In the genomic region with DNA sequence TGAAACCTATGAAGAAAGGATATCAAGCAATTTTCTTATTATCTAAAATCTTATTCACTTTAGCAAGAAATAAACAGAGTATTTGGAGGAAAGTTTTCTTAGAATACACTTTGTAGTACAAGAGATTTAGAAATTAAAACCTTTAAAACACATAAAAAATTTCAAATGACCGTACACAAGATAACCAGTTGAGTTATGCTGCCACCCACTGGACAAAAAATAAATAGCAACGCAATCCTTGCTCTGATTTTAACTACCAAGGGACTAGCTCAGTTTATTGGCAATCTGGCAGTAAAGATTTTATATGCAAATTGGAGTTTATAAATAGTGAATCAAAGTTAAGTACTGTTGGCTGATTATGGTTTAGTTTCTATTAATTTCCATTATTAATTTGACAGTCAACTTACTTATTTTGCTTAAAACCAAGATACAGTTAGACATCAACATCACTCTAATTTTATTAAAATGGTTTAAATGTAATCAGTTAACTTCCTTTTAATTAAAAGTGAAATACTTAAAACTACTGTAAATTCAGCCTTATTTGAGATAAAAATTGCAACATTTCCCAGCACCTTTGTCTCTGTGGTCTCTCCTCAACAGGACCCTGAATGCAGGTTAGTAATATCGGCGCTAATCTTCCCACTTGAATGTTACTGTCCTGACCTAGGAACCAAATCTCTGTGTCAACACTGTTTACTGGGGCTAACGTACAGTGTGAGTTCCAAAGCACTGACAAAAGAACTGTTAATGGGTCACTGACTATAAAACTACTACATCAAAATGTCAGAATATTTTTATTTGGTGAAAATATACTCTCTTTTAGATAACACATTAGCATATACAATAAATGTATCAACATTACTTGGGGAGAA, we compare ENCODE assay signal across 8 cellular contexts. TPM values are rescaled to one million over a fixed set of nuclear protein-coding genes. Genes with fewer than 3 reads are reported as not detected.
DNase-seq lines count a peak whose midpoint lies in the region; ATAC-seq, FAIRE-seq and TF ChIP-seq lines count a peak whose summit lies in the region.

No MANE protein-coding gene starts in this region.

- BruUV-seq in GM12878 (replicated peaks; lab: Mats Ljungman, UMichigan) = no TSS peak

- H3K9ac ChIP-seq in GM12878 (ENCODE audit: control insufficient read depth, insufficient read depth, low read length) = no peak overlapping the region

- no peak overlapping the region for H3K27ac ChIP-seq in GM12878 (ENCODE audit: control insufficient read depth, insufficient read depth)

- H3K4me1 ChIP-seq in GM12878 (ENCODE audit: control insufficient read depth, insufficient read depth, low read length) = no peaks in the 10 kb centered on the region

- SMC1A ChIA-PET in GM12878 (lab: Charles Lee; ENCODE audit: uncharacterized antibody, unreplicated experiment) = interaction anchor here (0.6 to 3.4 kb wide), 9 partner anchors 12 to 152 kb away, joined by 3 to 55 read pairs (median 4); a partner anchor contains a TSS

- TF ChIP-seq POLR2A in GM12878 (IDR thresholded peaks at IDR 0.05; ENCODE audit: low read depth, low read length) = no peak

- intact Hi-C loops in GM12878 (cut with micrococcal nuclease; ENCODE audit: unreplicated experiment) = loop anchor here (1.0 kb wide), 1 partner anchor 153 kb away; no protein-coding TSS in a partner anchor

- peak; percentile 17 to 33 for DNase-seq in NCI-H2081 (lab: John Stamatoyannopoulos, UW)
- no peak for DNase-seq in NCI-H2081 treated with DMSO at 0.1 percent for 48 hours (lab: John Stamatoyannopoulos, UW)
- peak; percentile 30 for DNase-seq in HK-2 (ENCODE audit: unreplicated experiment)
- no peak for DNase-seq in GM12878 (ENCODE audit: low read depth, low spot score)
- DNase-seq in stimulated activated CD4-positive, alpha-beta T cell treated with anti-CD3 and anti-CD28 coated beads, TNF-alpha, amount 100 ng/mL, for 24 hours (ENCODE audit: low read depth in 3 of 3) = peak; percentile 16 to 66 (median 29)
- no peak for DNase-seq in islet precursor cell

- peak; percentile 80 for FAIRE-seq in GM12878 (lab: Jason Lieb, UNC)
- peak; percentile 100 for FAIRE-seq in islet of Langerhans (lab: Jason Lieb, UNC)

- H3K27me3 ChIP-seq in GM12878 (replicated peaks in 1 of 2; ENCODE audit: control insufficient read depth in 2 of 2, insufficient read depth in 2 of 2, low read length in 1 of 2) = no peaks in the 10 kb centered on the region

- no peaks in the 10 kb centered on the region for H4K20me1 ChIP-seq in GM12878 (ENCODE audit: control insufficient read depth, insufficient read depth)

- TF ChIP-seq EP300 in GM12878 (IDR thresholded peaks at IDR 0.05; ENCODE audit: borderline replicate concordance in 1 of 2, control insufficient read depth in 1 of 2, low read depth in 2 of 2, low read length in 2 of 2) = no peak

- H2AFZ ChIP-seq in GM12878 (ENCODE audit: control insufficient read depth, low read depth, low read length) = no peak overlapping the region

- H3K36me3 ChIP-seq in GM12878 (ENCODE audit: control insufficient read depth in 2 of 2, insufficient read depth in 2 of 2, low read length in 1 of 2) = peaks cover 0 to 12% of the 10 kb centered on the region in 2 experiments; a peak in 3 of 4 replicates

- CTCF ChIA-PET in GM12878 (lab: Yijun Ruan, JAX) = interaction anchor here (0.6 to 7.5 kb wide), 28 partner anchors 9 to 591 kb away, joined by 3 to 72 read pairs (median 4); a partner anchor contains a TSS

- no peaks in the 10 kb centered on the region for H3K9me3 ChIP-seq in GM12878 (replicated peaks; ENCODE audit: control insufficient read depth, insufficient read depth, low read length)

- H3K79me2 ChIP-seq in GM12878 (ENCODE audit: control insufficient read depth, insufficient read depth, low read length) = no peaks in the 10 kb centered on the region

- no peak overlapping the region for H3K4me3 ChIP-seq in GM12878

- RAD21 ChIA-PET in GM12878 (lab: Charles Lee; ENCODE audit: unreplicated experiment) = interaction anchor here (0.6 to 3.6 kb wide), 7 partner anchors 13 to 288 kb away, joined by 3 to 49 read pairs (median 3); no protein-coding TSS in a partner anchor

- POLR2A ChIA-PET in GM12878 (lab: Charles Lee) = interaction anchor here (0.6 to 1.0 kb wide), 2 partner anchors 77 to 153 kb away, joined by 6 to 7 read pairs; no protein-coding TSS in a partner anchor

- no peak overlapping the region for H3K4me2 ChIP-seq in GM12878 (ENCODE audit: control insufficient read depth, insufficient read depth)

- peak; percentile 64 to 76 (median 66) for TF ChIP-seq CTCF in GM12878 (IDR thresholded peaks at IDR 0.05 in 2 of 3, conservative IDR thresholded peaks at IDR 0.05 in 1 of 3; ENCODE audit: control insufficient read depth in 2 of 3, extremely low read depth in 1 of 3, insufficient read depth in 1 of 3, low read depth in 3 of 3, low read length in 3 of 3)

- ATAC-seq in SK-N-SH treated with all-trans-retinoic acid at 6 μM for 48 hours = peak; percentile 81
- ATAC-seq in GM12878 = peak; percentile 75

- 39% methylated on average over 5 of the region's 5 CpGs for WGBS in GM12878 (ENCODE audit: insufficient coverage, insufficient replicate concordance, low lambda C conversion rate, missing lambda C conversion rate)

- TF ChIP-seq RAD21 in GM12878 (IDR thresholded peaks at IDR 0.05; ENCODE audit: insufficient read depth, low read depth, low read length) = peak; percentile 67

- in situ Hi-C loops in GM12878 (cut with MboI) = no loop called here

TF ChIP-seq in SK-N-SH treated with all-trans-retinoic acid at 6 μM for 48 hours, 23 proteins besides CTCF, POLR2A, EP300 and RAD21 (continues in another document):
- TF ChIP-seq, protein P1, sequence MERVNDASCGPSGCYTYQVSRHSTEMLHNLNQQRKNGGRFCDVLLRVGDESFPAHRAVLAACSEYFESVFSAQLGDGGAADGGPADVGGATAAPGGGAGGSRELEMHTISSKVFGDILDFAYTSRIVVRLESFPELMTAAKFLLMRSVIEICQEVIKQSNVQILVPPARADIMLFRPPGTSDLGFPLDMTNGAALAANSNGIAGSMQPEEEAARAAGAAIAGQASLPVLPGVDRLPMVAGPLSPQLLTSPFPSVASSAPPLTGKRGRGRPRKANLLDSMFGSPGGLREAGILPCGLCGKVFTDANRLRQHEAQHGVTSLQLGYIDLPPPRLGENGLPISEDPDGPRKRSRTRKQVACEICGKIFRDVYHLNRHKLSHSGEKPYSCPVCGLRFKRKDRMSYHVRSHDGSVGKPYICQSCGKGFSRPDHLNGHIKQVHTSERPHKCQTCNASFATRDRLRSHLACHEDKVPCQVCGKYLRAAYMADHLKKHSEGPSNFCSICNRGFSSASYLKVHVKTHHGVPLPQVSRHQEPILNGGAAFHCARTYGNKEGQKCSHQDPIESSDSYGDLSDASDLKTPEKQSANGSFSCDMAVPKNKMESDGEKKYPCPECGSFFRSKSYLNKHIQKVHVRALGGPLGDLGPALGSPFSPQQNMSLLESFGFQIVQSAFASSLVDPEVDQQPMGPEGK (CRISPR knock-in tag; IDR thresholded peaks at IDR 0.05; ENCODE audit: borderline replicate concordance) = no peak
- no peak for TF ChIP-seq PPARA (CRISPR knock-in tag; IDR thresholded peaks at IDR 0.05; ENCODE audit: borderline replicate concordance)
- no peak for TF ChIP-seq ESRRG (CRISPR knock-in tag; IDR thresholded peaks at IDR 0.05)
- no peak for TF ChIP-seq TCF4 (CRISPR knock-in tag; IDR thresholded peaks at IDR 0.05; ENCODE audit: borderline replicate concordance)
- TF ChIP-seq SNAI2 (CRISPR knock-in tag; IDR thresholded peaks at IDR 0.05) = no peak

TF ChIP-seq in GM12878, 131 proteins besides CTCF, POLR2A, EP300 and RAD21:
- TF ChIP-seq SMC3 (IDR thresholded peaks at IDR 0.05; ENCODE audit: borderline replicate concordance, low read length) (peak; percentile 50; the same call in 1 of the 2 replicates), HDAC2 (IDR thresholded peaks at IDR 0.05) (no peak)
TF ChIP-seq in GM12878: peak in this region for 1.

RNA-seq across cellular contexts. Expression of a gene that starts 33.5 kb away (rescaled TPM):
- total RNA-seq in GM12878 (2013; cell fraction: nucleolus; rRNA removed) = 97.0 and 97.9 TPM in 2 replicates
- 10.4 and 18.2 TPM in 2 replicates for total RNA-seq in GM12878 (2014; rRNA removed)
- total RNA-seq in GM12878 (2014; rRNA removed; fragmentation: Illumina TruSeq; extraction: Trizol) = 14.8 and 19.6 TPM in 2 replicates
- 19.1 and 21.0 TPM in 2 replicates for total RNA-seq in GM12878 (2021)
- 5.7 TPM for polyA plus RNA-seq in GM12878 (2011; ENCODE audit: low read depth)
- polyA plus RNA-seq in GM12878 (2011; rRNA removed) = 23.2 and 27.1 TPM in 2 replicates
- 5.7 and 6.4 TPM in 2 replicates for polyA plus RNA-seq in GM12878 (2011; cell fraction: cytosol; rRNA removed)
- polyA plus RNA-seq in GM12878 (2011; cell fraction: nucleus; rRNA removed) = 4.1 and 6.7 TPM in 2 replicates
- polyA plus RNA-seq in GM12878 (2012) = 6.9 and 9.3 TPM in 2 replicates
- polyA plus RNA-seq in GM12878 (2014; fragmentation: Illumina TruSeq; extraction: Trizol) = 8.1 and 8.4 TPM in 2 replicates
- polyA plus RNA-seq in GM12878 (2014; fragmentation: Nextera tagmentation; extraction: Ambion mirVana) = 10 to 100 TPM in 1 of 2 experiments, 1 to 10 TPM in 1; 7.4 to 10.6 TPM
- 7.9 and 9.2 TPM in 2 replicates for polyA plus RNA-seq in GM12878 (2014; rRNA removed)
- polyA plus RNA-seq in GM12878 (2016; fragmentation: Nextera tagmentation; extraction: Ambion mirVana) = 10 to 100 TPM; 15.3 to 18.2 TPM
- 16.1 and 17.8 TPM in 2 replicates for polyA minus RNA-seq in GM12878 (2011; rRNA and poly(A)+ RNA removed)
- polyA minus RNA-seq in GM12878 (2011; cell fraction: cytosol; rRNA and poly(A)+ RNA removed) = 6.2 and 8.6 TPM in 2 replicates
- 10.0 and 23.5 TPM in 2 replicates for polyA minus RNA-seq in GM12878 (2011; cell fraction: nucleus; rRNA and poly(A)+ RNA removed)

Comparison
In these comparisons a context has a peak if more than half of its experiments do, and no peak if none do; other contexts are left out.
1. DNase-seq: peak in NCI-H2081 (2 of 2), HK-2 (single experiment) and stimulated activated CD4-positive, alpha-beta T cell treated with anti-CD3 and anti-CD28 coated beads, TNF-alpha, amount 100 ng/mL, for 24 hours (3 of 3); none in NCI-H2081 treated with DMSO at 0.1 percent for 48 hours (single experiment), GM12878 (single experiment) and islet precursor cell (single experiment).